Comparison of ENCODE assay signal across 9 cellular contexts in genomic region chr16:57994778-57995177, GRCh38. TPM values are rescaled to one million over a fixed set of nuclear protein-coding genes. Genes with fewer than 3 reads are reported as not detected.
DNase-seq lines count a peak whose midpoint lies in the region; ATAC-seq and TF ChIP-seq lines count a peak whose summit lies in the region.
"Had no signal": no experiment of that assay in that cellular context is flagged by ENCODE, and none has a peak within 500 bp of the region (broad histone marks: within the 10 kb centered on the region; RNA-seq: fewer than 3 reads in every experiment).

No MANE protein-coding gene starts in this region.

- WGBS in tibial nerve, 2 donors, result 23 to 30% methylated on average over 4 of the region's 4 CpGs
- 35 to 42% (median 38%) methylated on average over 4 of the region's 4 CpGs for WGBS in ovary, 3 donors

- H3K9me3 Mint-ChIP-seq in activated T-cell treated with anti-CD3 and anti-CD28 coated beads, Interleukin-2, amount 50 U/mL, for 4 hours, result no peaks in the 10 kb centered on the region

- no peak overlapping the region for H3K4me3 Mint-ChIP-seq in activated T-cell treated with anti-CD3 and anti-CD28 coated beads, Interleukin-2, amount 50 U/mL, for 4 hours

- no peak for TF ChIP-seq EP300 in tibial nerve (IDR thresholded peaks at IDR 0.05)
- TF ChIP-seq EP300 in ovary (IDR thresholded peaks at IDR 0.05), result no peak

- H3K4me1 ChIP-seq in HAP-1, result peaks cover 5% of the 10 kb centered on the region; the same call in 1 of the 2 replicates
- H3K4me1 ChIP-seq in left ventricle myocardium inferior, result peaks cover 43% of the 10 kb centered on the region
- H3K4me1 ChIP-seq in tibial nerve, result peaks cover 0 to 35% (median 15%) of the 10 kb centered on the region in 4 donors
- peaks cover 3% of the 10 kb centered on the region for H3K4me1 ChIP-seq in ovary (ENCODE audit: insufficient read depth)

- peak; percentile 31 to 32 for ATAC-seq in activated T-cell treated with anti-CD3 and anti-CD28 coated beads, Interleukin-2, amount 50 U/mL, for 4 hours
- ATAC-seq in GM21526 (IDR thresholded peaks at IDR 0.05; ENCODE audit: low FRiP score, unreplicated experiment), result no peak

- H3K9me3 ChIP-seq in HAP-1, result no peaks in the 10 kb centered on the region; the same call in 1 of the 2 replicates
- H3K9me3 ChIP-seq in left ventricle myocardium inferior (replicated peaks), result no peaks in the 10 kb centered on the region
- H3K9me3 ChIP-seq in tibial nerve, result no peaks in the 10 kb centered on the region
- H3K9me3 ChIP-seq in ovary, result no peaks in the 10 kb centered on the region

- DNase-seq in G401 (ENCODE audit: low spot score) (peak; percentile 19), HAP-1 (ENCODE audit: low spot score in 2 of 2) (peak; percentile 43 to 81), NCI-H82 (lab: John Stamatoyannopoulos, UW) (peak; percentile 68), left ventricle myocardium inferior (peak; percentile 47), tibial nerve (ENCODE audit: low spot score in 2 of 2) (no peak), ovary (no peak)
- peak; percentile 22 for DNase-seq in activated T-cell treated with anti-CD3 and anti-CD28 coated beads, Interleukin-2, amount 50 U/mL, for 4 hours

- no peaks in the 10 kb centered on the region for H3K27me3 Mint-ChIP-seq in activated T-cell treated with anti-CD3 and anti-CD28 coated beads, Interleukin-2, amount 50 U/mL, for 4 hours (ENCODE audit: low read depth)

- H3K36me3 ChIP-seq in HAP-1 (replicated peaks), result 0 out of 2 replicates have a peak, but pooled peaks cover 6% of the 10 kb centered on the region
- H3K36me3 ChIP-seq in left ventricle myocardium inferior, result peaks cover 35% of the 10 kb centered on the region
- peaks cover 3 to 55% (median 14%) of the 10 kb centered on the region in 3 donors for H3K36me3 ChIP-seq in tibial nerve
- H3K36me3 ChIP-seq in ovary, result no peaks in the 10 kb centered on the region

- in situ Hi-C loops in G401 (cut with HindIII; ENCODE audit: low sequenced_read_pairs) (no loop called here), HAP-1 (cut with MboI; ENCODE audit: low sequenced_read_pairs) (no loop called here)

- intact Hi-C loops in left ventricle myocardium inferior (cut with micrococcal nuclease) (no loop called here), ovary (cut with DNase I) (loop anchor here in 3 of 4 donors (5.0 to 10.0 kb wide), 5 partner anchors 82 to 420 kb away; no protein-coding TSS in a partner anchor)

- H3K27me3 ChIP-seq in HAP-1 (ENCODE audit: low read depth) (no peaks in the 10 kb centered on the region), left ventricle myocardium inferior (ENCODE audit: low read depth) (no peaks in the 10 kb centered on the region), tibial nerve (no peaks in the 10 kb centered on the region), ovary (no peaks in the 10 kb centered on the region)

- TF ChIP-seq CTCF in left ventricle myocardium inferior (IDR thresholded peaks at IDR 0.05; ENCODE audit: borderline replicate concordance) (peak; percentile 50), tibial nerve (IDR thresholded peaks at IDR 0.05) (peak in 4 of 5 experiments; percentile 5 to 20 (median 14)), ovary (IDR thresholded peaks at IDR 0.05) (no peak)

- H3K4me1 Mint-ChIP-seq in activated T-cell treated with anti-CD3 and anti-CD28 coated beads, Interleukin-2, amount 50 U/mL, for 4 hours (ENCODE audit: low read depth), result peaks cover 50% of the 10 kb centered on the region

- TF ChIP-seq POLR2A in tibial nerve (IDR thresholded peaks at IDR 0.05), result no peak
- TF ChIP-seq POLR2A in ovary (IDR thresholded peaks at IDR 0.05), result no peak

- H3K4me3 ChIP-seq in HAP-1 (no peak overlapping the region), left ventricle myocardium inferior (no peak overlapping the region), tibial nerve (no peak overlapping the region), ovary (no peak overlapping the region)

- H3K36me3 Mint-ChIP-seq in activated T-cell treated with anti-CD3 and anti-CD28 coated beads, Interleukin-2, amount 50 U/mL, for 4 hours (ENCODE audit: insufficient read depth), result peaks cover 11% of the 10 kb centered on the region

- no peak overlapping the region for H3K27ac ChIP-seq in left ventricle myocardium inferior (replicated peaks)
- H3K27ac ChIP-seq in tibial nerve, result no peak overlapping the region
- no peak overlapping the region for H3K27ac ChIP-seq in ovary

RNA-seq across cellular contexts. Expression of gene ZNF319, which starts 5.7 kb away (rescaled TPM):
- 2.0 and 3.8 TPM in 2 replicates for total RNA-seq in G401 (2014; rRNA removed; shearing (Covaris generic))
- 1 to 10 TPM; 8.1 to 9.0 (median 8.3) TPM for total RNA-seq in activated T-cell treated with anti-CD3 and anti-CD28 coated beads, Interleukin-2, amount 50 U/mL, for 4 hours
- total RNA-seq in left ventricle myocardium inferior (10.0 TPM), tibial nerve (10 to 100 TPM in 1 of 4 donors, 1 to 10 TPM in 3; 7.5 to 11.6 (median 9.1) TPM), ovary (10 to 100 TPM in 5 of 7 donors, 1 to 10 TPM in 2; 5.6 to 17.8 (median 15.8) TPM)
- 10 to 100 TPM in 1 of 2 donors, 1 to 10 TPM in 1; 6.4 to 11.6 TPM for polyA plus RNA-seq in ovary

RNA-seq across cellular contexts. Expression of gene USB1, which starts 6.4 kb away (rescaled TPM):
- total RNA-seq in G401 (2014; rRNA removed; shearing (Covaris generic)), result 11.3 and 27.1 TPM in 2 replicates
- 10 to 100 TPM; 75.0 to 78.8 (median 75.7) TPM for total RNA-seq in activated T-cell treated with anti-CD3 and anti-CD28 coated beads, Interleukin-2, amount 50 U/mL, for 4 hours
- 35.2 TPM for total RNA-seq in left ventricle myocardium inferior
- 10 to 100 TPM; 23.1 to 80.4 (median 31.6) TPM for total RNA-seq in tibial nerve
- 10 to 100 TPM in 6 of 7 donors, 1 to 10 TPM in 1; 8.5 to 30.7 (median 22.5) TPM for total RNA-seq in ovary
- polyA plus RNA-seq in ovary, result 10 to 100 TPM; 13.6 to 26.9 TPM

RNA-seq across cellular contexts. Expression of gene CNGB1, which starts 23.9 kb away (rescaled TPM):
- total RNA-seq in G401 (2014; rRNA removed; shearing (Covaris generic)), result not detected in 2 replicates
- not detected for total RNA-seq in activated T-cell treated with anti-CD3 and anti-CD28 coated beads, Interleukin-2, amount 50 U/mL, for 4 hours
- not detected for total RNA-seq in left ventricle myocardium inferior
- not detected for total RNA-seq in tibial nerve
- under 1 TPM in 1 of 7 donors, not detected in 6; 0.11 TPM for total RNA-seq in ovary
- polyA plus RNA-seq in ovary, result not detected
- total RNA-seq: skeletal muscle tissue had no signal

RNA-seq across cellular contexts. Expression of gene MMP15, which starts 30.8 kb away (rescaled TPM):
- total RNA-seq in G401 (2014; rRNA removed; shearing (Covaris generic)), result 3.1 and 3.9 TPM in 2 replicates
- 1 to 10 TPM in 1 of 3 donors, under 1 TPM in 2; 0.76 to 1.0 (median 0.95) TPM for total RNA-seq in activated T-cell treated with anti-CD3 and anti-CD28 coated beads, Interleukin-2, amount 50 U/mL, for 4 hours
- total RNA-seq in left ventricle myocardium inferior (64.1 TPM), tibial nerve (10 to 100 TPM; 11.4 to 32.9 (median 28.4) TPM), ovary (1 to 10 TPM in 5 of 7 donors, under 1 TPM in 2; 0.86 to 6.7 (median 2.6) TPM)
- polyA plus RNA-seq in ovary, result 1 to 10 TPM; 1.2 to 2.6 TPM

Comparison
In these comparisons a context has a peak if more than half of its experiments do, and no peak if none do; other contexts are left out.
1. DNase-seq: peak in G401 (single experiment), HAP-1 (2 of 2), NCI-H82 (single experiment), activated T-cell treated with anti-CD3 and anti-CD28 coated beads, Interleukin-2, amount 50 U/mL, for 4 hours (single experiment) and left ventricle myocardium inferior (single experiment); none in tibial nerve (0 of 2) and ovary (0 of 5).
2. CTCF ChIP-seq: peak in left ventricle myocardium inferior (single experiment) and tibial nerve (4 of 5); none in ovary (0 of 3).